ENCODE assay signal across 11 cellular contexts in genomic region chr1:51423098-51423821, GRCh38.
A peak's percentile ranks its signal among the peaks of the same experiment; 100 is the strongest.
DNase-seq lines count a peak whose midpoint lies in the region; ATAC-seq and TF ChIP-seq lines count a peak whose summit lies in the region.
"Had no signal": no experiment of that assay in that cellular context is flagged by ENCODE, and none has a peak within 500 bp of the region (broad histone marks: within the 10 kb centered on the region; RNA-seq: fewer than 3 reads in every experiment).

No MANE protein-coding gene starts in this region.

- intact Hi-C loops in dorsolateral prefrontal cortex (cut with DNase I) (loop anchor here (5.0 to 10.0 kb wide), 2 partner anchors 92 to 99 kb away; partner anchors contain the start of gene EPS15 (in 1 of the 2)), gastrocnemius medialis (cut with DNase I; ENCODE audit: low total_unique reads) (no loop called here)

- H3K27ac ChIP-seq in dorsolateral prefrontal cortex, result peak overlapping the region; percentile 5 to 89 (median 77)
- no peak overlapping the region for H3K27ac ChIP-seq in gastrocnemius medialis
- H3K27ac ChIP-seq: lower lobe of right lung had no signal

- TF ChIP-seq CTCF in dorsolateral prefrontal cortex (IDR thresholded peaks at IDR 0.05 in 54 of 56, conservative IDR thresholded peaks at IDR 0.05 in 2 of 56; ENCODE audit: low read depth in 1 of 56, partially characterized antibody in 56 of 56) (no peak), gastrocnemius medialis (IDR thresholded peaks at IDR 0.05 in 4 of 5, conservative IDR thresholded peaks at IDR 0.05 in 1 of 5) (no peak)

- H3K27ac Mint-ChIP-seq in stimulated activated naive CD8-positive, alpha-beta T cell treated with anti-CD3 and anti-CD28 coated beads, Interleukin-15, amount 100 ng/mL, for 72 hours, result peak overlapping the region; percentile 22 to 79

- DNase-seq in stimulated activated naive CD8-positive, alpha-beta T cell treated with anti-CD3 and anti-CD28 coated beads, Interleukin-15, amount 100 ng/mL, for 72 hours, result no peak
- no peak for DNase-seq in stimulated activated naive CD8-positive, alpha-beta T cell treated with anti-CD3 and anti-CD28 coated beads, Interleukin-15, Interleukin-2, amounts not matched to agents 100 U/mL and 50 U/mL, for 24 hours
- DNase-seq in dorsolateral prefrontal cortex (peak in 1 of 10 donors; percentile 34), left lobe of liver (ENCODE audit: low spot score) (no peak), gastrocnemius medialis (no peak)
- DNase-seq in stimulated activated CD4-positive, alpha-beta T cell treated with anti-CD3 and anti-CD28 coated beads, Interleukin-15, amount 100 ng/mL, for 24 hours, result no peak
- DNase-seq in activated effector memory CD4-positive, alpha-beta T cell treated with anti-CD3 and anti-CD28 coated beads, Interleukin-2, amount 50 U/mL, for 16 hours, result no peak
- DNase-seq: lower lobe of right lung, NCI-H526 had no signal

- H3K4me1 Mint-ChIP-seq in stimulated activated naive CD8-positive, alpha-beta T cell treated with anti-CD3 and anti-CD28 coated beads, Interleukin-15, amount 100 ng/mL, for 72 hours, result peaks cover 30% of the 10 kb centered on the region
- H3K4me1 Mint-ChIP-seq: CD14-positive monocyte had no signal

- H3K4me3 Mint-ChIP-seq in stimulated activated naive CD8-positive, alpha-beta T cell treated with anti-CD3 and anti-CD28 coated beads, Interleukin-15, amount 100 ng/mL, for 72 hours, result no peak overlapping the region
- H3K4me3 Mint-ChIP-seq: CD14-positive monocyte had no signal

- no peaks in the 10 kb centered on the region for H3K27me3 ChIP-seq in dorsolateral prefrontal cortex
- no peaks in the 10 kb centered on the region for H3K27me3 ChIP-seq in gastrocnemius medialis

- no peak for ATAC-seq in stimulated activated naive CD8-positive, alpha-beta T cell treated with anti-CD3 and anti-CD28 coated beads, Interleukin-15, amount 100 ng/mL, for 72 hours
- ATAC-seq in stimulated activated naive CD8-positive, alpha-beta T cell treated with anti-CD3 and anti-CD28 coated beads, Interleukin-15, Interleukin-2, amounts not matched to agents 100 U/mL and 50 U/mL, for 24 hours, result no peak
- ATAC-seq in left lobe of liver (peak; percentile 51), gastrocnemius medialis (no peak), GM18909 (IDR thresholded peaks at IDR 0.05; ENCODE audit: poor library complexity, unreplicated experiment) (no peak)
- ATAC-seq: lower lobe of right lung had no signal

- H3K9me3 ChIP-seq in gastrocnemius medialis, result no peaks in the 10 kb centered on the region
- H3K9me3 ChIP-seq: lower lobe of right lung had no signal

- H3K36me3 ChIP-seq in gastrocnemius medialis, result peaks cover 0 to 4% of the 10 kb centered on the region in 2 donors

- H3K4me3 ChIP-seq in dorsolateral prefrontal cortex (peak overlapping the region in 58 of 59 donors; percentile 6 to 71 (median 52)), gastrocnemius medialis (no peak overlapping the region)
- H3K4me3 ChIP-seq: lower lobe of right lung had no signal

- H3K27me3 Mint-ChIP-seq in stimulated activated naive CD8-positive, alpha-beta T cell treated with anti-CD3 and anti-CD28 coated beads, Interleukin-15, amount 100 ng/mL, for 72 hours, result no peaks in the 10 kb centered on the region

- peaks cover 7 to 24% of the 10 kb centered on the region in 2 donors for H3K4me1 ChIP-seq in gastrocnemius medialis
- H3K4me1 ChIP-seq: lower lobe of right lung had no signal

- in situ Hi-C loops in gastrocnemius medialis (cut with MboI; ENCODE audit: low sequenced_read_pairs in 4 of 4), result loop anchor here in 1 of 4 donors (25.0 kb wide), 1 partner anchor 89 kb away; the partner anchor contains the start of gene EPS15

- H3K9me3 Mint-ChIP-seq in stimulated activated naive CD8-positive, alpha-beta T cell treated with anti-CD3 and anti-CD28 coated beads, Interleukin-15, amount 100 ng/mL, for 72 hours, result peaks cover 0 to 6% of the 10 kb centered on the region in 2 donors

- no peak for TF ChIP-seq POLR2A in gastrocnemius medialis (IDR thresholded peaks at IDR 0.05)

Comparison
In these comparisons a context has a peak if more than half of its experiments do, and no peak if none do; other contexts are left out.
1. H3K27ac ChIP-seq: peak in dorsolateral prefrontal cortex (59 of 59); none in gastrocnemius medialis (0 of 4).
2. H3K4me3 ChIP-seq: peak in dorsolateral prefrontal cortex (58 of 59); none in gastrocnemius medialis (0 of 4).